8 cellular contexts compared by ENCODE assay signal in genomic region chr2:86441789-86442641, GRCh38. TPM values are rescaled to one million over a fixed set of nuclear protein-coding genes. Genes with fewer than 3 reads are reported as not detected.
DNase-seq lines count a peak whose midpoint lies in the region; ATAC-seq and TF ChIP-seq lines count a peak whose summit lies in the region.

No MANE protein-coding gene starts in this region.

- 0% methylated on average over 21 of the region's 63 CpGs for WGBS in right lobe of liver (ENCODE audit: insufficient coverage, low coverage, low lambda C conversion rate, missing lambda C conversion rate)

- in situ Hi-C loops in HAP-1 (cut with MboI; ENCODE audit: low sequenced_read_pairs) = loop anchor here (10.0 kb wide), 1 partner anchor 247 kb away; the partner anchor contains the start of genes IMMT and MRPL35

- ATAC-seq in right lobe of liver = peak; percentile 1 to 11 (median 2)
- ATAC-seq in GM18519 (IDR thresholded peaks at IDR 0.05; ENCODE audit: low FRiP score, unreplicated experiment) = no peak

- H3K9me3 ChIP-seq in HAP-1 (peaks cover 11% of the 10 kb centered on the region), right lobe of liver (peaks cover 0 to 26% (median under 1%) of the 10 kb centered on the region in 4 donors)

- H3K4me1 ChIP-seq in HAP-1 = peaks cover 8% of the 10 kb centered on the region
- H3K4me1 ChIP-seq in right lobe of liver = peaks cover 0 to 17% (median 5%) of the 10 kb centered on the region in 4 donors

- H3K4me3 ChIP-seq in HAP-1 (peak overlapping the region; percentile 45), right lobe of liver (peak overlapping the region; percentile 65 to 77 (median 70))

- peak; percentile 64 for DNase-seq in ELF-1 (ENCODE audit: low read depth, low spot score)
- peak; percentile 22 to 68 for DNase-seq in HAP-1 (ENCODE audit: low spot score in 2 of 2)
- peak; percentile 8 for DNase-seq in NCI-H2196 (lab: John Stamatoyannopoulos, UW; ENCODE audit: unreplicated experiment)
- DNase-seq in activated CD4-positive, alpha-beta T cell treated with anti-CD3 and anti-CD28 coated beads, Interleukin-2, amount 50 U/mL, for 48 hours = peak; percentile 67 to 73
- peak; percentile 36 to 76 for DNase-seq in dermis microvascular lymphatic vessel endothelial cell (ENCODE audit: low read depth in 2 of 2)
- peak; percentile 58 to 73 (median 71) for DNase-seq in right lobe of liver
- DNase-seq in stimulated activated CD4-positive, alpha-beta T cell treated with anti-CD3 and anti-CD28 coated beads, Interleukin-4, amount 100 ng/mL, for 48 hours (ENCODE audit: low read depth in 2 of 2) = peak; percentile 39 to 56

- intact Hi-C loops in right lobe of liver (cut with DNase I) = no loop called here

- no peak for TF ChIP-seq CTCF in right lobe of liver (IDR thresholded peaks at IDR 0.05)

- no peak for TF ChIP-seq POLR2A in right lobe of liver (IDR thresholded peaks at IDR 0.05)

- H3K27ac ChIP-seq in right lobe of liver = peak overlapping the region; percentile 82 to 98 (median 89)

- H3K27me3 ChIP-seq in HAP-1 (ENCODE audit: low read depth) (no peaks in the 10 kb centered on the region), right lobe of liver (no peaks in the 10 kb centered on the region)

- H3K36me3 ChIP-seq in HAP-1 (replicated peaks) (peaks cover 11% of the 10 kb centered on the region; the same call in 1 of the 2 replicates), right lobe of liver (no peaks in the 10 kb centered on the region)

RNA-seq across cellular contexts. Expression of gene KDM3A, which starts 0.8 kb away (rescaled TPM):
- total RNA-seq in dermis microvascular lymphatic vessel endothelial cell = 15.5 and 28.4 TPM in 2 replicates
- total RNA-seq in right lobe of liver = 10 to 100 TPM in 5 of 6 experiments, 1 to 10 TPM in 1; 7.2 to 40.8 (median 13.6) TPM

Comparison
In these comparisons a context has a peak if more than half of its experiments do, and no peak if none do; other contexts are left out.
1. DNase-seq: peak in every context shown above with its lines; median percentile 71 in right lobe of liver; 70 in activated CD4-positive, alpha-beta T cell treated with anti-CD3 and anti-CD28 coated beads, Interleukin-2, amount 50 U/mL, for 48 hours; 64 in ELF-1; 56 in dermis microvascular lymphatic vessel endothelial cell; 48 in stimulated activated CD4-positive, alpha-beta T cell treated with anti-CD3 and anti-CD28 coated beads, Interleukin-4, amount 100 ng/mL, for 48 hours; 45 in HAP-1; 8 in NCI-H2196.